Comparison of ENCODE assay signal across 21 cellular contexts in genomic region chr2:150371066-150371812, GRCh38.
DNase-seq lines count a peak whose midpoint lies in the region; ATAC-seq and TF ChIP-seq lines count a peak whose summit lies in the region.
"Had no signal": no experiment of that assay in that cellular context is flagged by ENCODE, and none has a peak within 500 bp of the region (broad histone marks: within the 10 kb centered on the region; RNA-seq: fewer than 3 reads in every experiment).

No MANE protein-coding gene starts in this region.

- in situ Hi-C loops in transverse colon (cut with MboI; ENCODE audit: low pct_ligation_motif_present in 1 of 4, low pct_unique_long_range_greater_than_20kb in 1 of 4, low sequenced_read_pairs in 3 of 4): no loop called here

- peaks cover 0 to 12% (median 6%) of the 10 kb centered on the region in 4 donors for H3K4me1 ChIP-seq in transverse colon
- no peaks in the 10 kb centered on the region for H3K4me1 ChIP-seq in effector memory CD4-positive, alpha-beta T cell (ENCODE audit: control insufficient read depth, insufficient read depth, low read length, poor library complexity, severe bottlenecking)
- H3K4me1 ChIP-seq: BLaER1, body of pancreas, right atrium auricular region had no signal

- 77 to 79% methylated on average over 3 of the region's 3 CpGs for WGBS in transverse colon (ENCODE audit: low coverage in 1 of 2), 2 donors

- no peaks in the 10 kb centered on the region for H3K36me3 ChIP-seq in transverse colon
- H3K36me3 ChIP-seq in effector memory CD4-positive, alpha-beta T cell (ENCODE audit: control insufficient read depth, insufficient read depth, low read length): no peaks in the 10 kb centered on the region
- H3K36me3 ChIP-seq: BLaER1, heart left ventricle, right atrium auricular region had no signal

- TF ChIP-seq CTCF in transverse colon (IDR thresholded peaks at IDR 0.05): no peak

- ATAC-seq in left colon: peak; percentile 90
- ATAC-seq: body of pancreas, heart left ventricle had no signal

- H3K27ac ChIP-seq in transverse colon: peak overlapping the region in 3 of 4 donors; percentile 18 to 40 (median 32)
- no peak overlapping the region for H3K27ac ChIP-seq in effector memory CD4-positive, alpha-beta T cell (ENCODE audit: insufficient read depth, low read length, poor library complexity, severe bottlenecking)
- H3K27ac ChIP-seq: BLaER1, body of pancreas, heart left ventricle, PC-9, right atrium auricular region had no signal

- no peaks in the 10 kb centered on the region for H3K9me3 ChIP-seq in transverse colon
- no peaks in the 10 kb centered on the region for H3K9me3 ChIP-seq in effector memory CD4-positive, alpha-beta T cell (ENCODE audit: control insufficient read depth, low read length)
- H3K9me3 ChIP-seq: BLaER1, body of pancreas, right atrium auricular region had no signal

- intact Hi-C loops in left colon (cut with DNase I, micrococcal nuclease): no loop called here
- intact Hi-C loops in transverse colon (cut with DNase I; ENCODE audit: low total_unique reads): no loop called here

- peak; percentile 24 for DNase-seq in NCI-H2171 treated with DMSO at 0.1 percent for 48 hours (lab: John Stamatoyannopoulos, UW)
- DNase-seq in NCI-H2171 (lab: John Stamatoyannopoulos, UW): no peak
- peak; percentile 48 for DNase-seq in amniotic epithelial cell (ENCODE audit: low read depth)
- peak; percentile 27 to 75 for DNase-seq in left colon
- DNase-seq in transverse colon: peak; percentile 60
- DNase-seq in amygdala (lab: John Stamatoyannopoulos, UW): no peak
- no peak for DNase-seq in effector memory CD4-positive, alpha-beta T cell
- no peak for DNase-seq in medulla oblongata (ENCODE audit: extremely low spot score)
- DNase-seq: activated CD4-positive, alpha-beta T cell treated with anti-CD3 and anti-CD28 coated beads, Interleukin-2, amount 50 U/mL, for 4 hours; activated CD8-positive, alpha-beta memory T cell treated with anti-CD3 and anti-CD28 coated beads, Interleukin-2, amount 50 U/mL, for 48 hours; activated naive CD8-positive, alpha-beta T cell treated with anti-CD3 and anti-CD28 coated beads, Interleukin-2, amount 10 ng/mL, durations not matched to agents 7 days and 5 days; body of pancreas; GF-D8; HCEC 1CT; heart left ventricle; immature natural killer cell; NCI-H2227 treated with DMSO at 0.1 percent for 48 hours; occipital lobe; PC-9 had no signal

- H3K4me3 ChIP-seq in transverse colon: no peak overlapping the region
- no peak overlapping the region for H3K4me3 ChIP-seq in effector memory CD4-positive, alpha-beta T cell (ENCODE audit: insufficient read depth, low read depth, low read length, poor library complexity, severe bottlenecking)
- H3K4me3 ChIP-seq: BLaER1, body of pancreas, heart left ventricle, PC-9, right atrium auricular region had no signal

- no peak for TF ChIP-seq POLR2A in transverse colon (IDR thresholded peaks at IDR 0.05)

- no peaks in the 10 kb centered on the region for H3K27me3 ChIP-seq in transverse colon
- H3K27me3 ChIP-seq in effector memory CD4-positive, alpha-beta T cell (replicated peaks; ENCODE audit: control insufficient read depth, insufficient read depth, low read length, poor library complexity, severe bottlenecking): no peaks in the 10 kb centered on the region
- H3K27me3 ChIP-seq: BLaER1, body of pancreas, heart left ventricle, right atrium auricular region had no signal

- TF ChIP-seq EP300 in transverse colon (IDR thresholded peaks at IDR 0.05; ENCODE audit: low read depth): no peak

Comparison
In these comparisons a context has a peak if more than half of its experiments do, and no peak if none do; other contexts are left out.
1. DNase-seq: peak in NCI-H2171 treated with DMSO at 0.1 percent for 48 hours (single experiment), amniotic epithelial cell (single experiment), left colon (2 of 2) and transverse colon (single experiment); none in NCI-H2171 (single experiment), amygdala (0 of 56), effector memory CD4-positive, alpha-beta T cell (0 of 3) and medulla oblongata (single experiment).